14 cellular contexts compared by ENCODE assay signal in genomic region chr1:55526716-55527115, GRCh38.
DNase-seq lines count a peak whose midpoint lies in the region; ATAC-seq, FAIRE-seq and TF ChIP-seq lines count a peak whose summit lies in the region.
"Had no signal": no experiment of that assay in that cellular context is flagged by ENCODE, and none has a peak within 500 bp of the region (broad histone marks: within the 10 kb centered on the region; RNA-seq: fewer than 3 reads in every experiment).

No MANE protein-coding gene starts in this region.

- H3K18ac ChIP-seq in IMR-90 (ENCODE audit: low read depth, low read length): no peak overlapping the region

- no peak overlapping the region for H2BK5ac ChIP-seq in IMR-90 (ENCODE audit: low read depth, low read length, poor library complexity, severe bottlenecking)

- H2AK9ac ChIP-seq in IMR-90 (replicated peaks; ENCODE audit: low read depth, low read length, poor library complexity): no peak overlapping the region

- TF ChIP-seq RAD21 in IMR-90 (IDR thresholded peaks at IDR 0.05; ENCODE audit: low read length): no peak

- BruUV-seq in IMR-90 (replicated peaks; lab: Mats Ljungman, UMichigan): no TSS peak

- H2AK5ac ChIP-seq in IMR-90 (ENCODE audit: low read depth, low read length): no peak overlapping the region

- no peaks in the 10 kb centered on the region; the same call in 1 of the 2 replicates for H3K4me1 ChIP-seq in IMR-90 (ENCODE audit: control insufficient read depth, insufficient read depth, low read length)

- no peak overlapping the region for H3K4me2 ChIP-seq in IMR-90 (ENCODE audit: low read depth, low read length)
- H3K4me2 ChIP-seq: BLaER1 treated with 17β-estradiol and CSF1 and Interleukin-3, amounts not matched to agents 10 nM and 100 nM had no signal

- TF ChIP-seq POLR2A in IMR-90 (IDR thresholded peaks at IDR 0.05; ENCODE audit: low read depth, low read length): no peak

- CTCF ChIA-PET in IMR-90 (lab: Yijun Ruan, JAX): no interaction called here

- H3K9ac ChIP-seq in IMR-90 (ENCODE audit: low read depth, low read length): no peak overlapping the region
- H3K9ac ChIP-seq: BLaER1 treated with 17β-estradiol and CSF1 and Interleukin-3, amounts not matched to agents 10 nM and 100 nM had no signal

- H3K4ac ChIP-seq in IMR-90 (ENCODE audit: low read depth, low read length): no peak overlapping the region

- no peak for FAIRE-seq in GM19239 (lab: Jason Lieb, UNC)
- FAIRE-seq: H1 had no signal

- no peak overlapping the region; the same call in 1 of the 2 replicates for H4K5ac ChIP-seq in IMR-90 (ENCODE audit: low read depth, low read length)

- no CpG with 5 or more reads among the region's 3 CpGs for WGBS in IMR-90 (ENCODE audit: extremely low coverage in 2 of 2, insufficient read length in 1 of 2), 2 experiments

- no peak overlapping the region for H3K14ac ChIP-seq in IMR-90 (replicated peaks; ENCODE audit: low read depth, low read length)

- no peak overlapping the region for H3K56ac ChIP-seq in IMR-90 (ENCODE audit: extremely low read depth, insufficient read depth, low read length)

- H3K9me1 ChIP-seq in IMR-90 (ENCODE audit: insufficient read depth, low read length): peaks cover 2% of the 10 kb centered on the region; the same call in 1 of the 2 replicates

- peak overlapping the region; percentile 40; the same call in 1 of the 2 replicates for H2BK20ac ChIP-seq in IMR-90 (ENCODE audit: low read depth, low read length)

- H3K9me3 ChIP-seq in IMR-90 (ENCODE audit: control insufficient read depth, insufficient read depth, low read length): no peaks in the 10 kb centered on the region
- H3K9me3 ChIP-seq: BLaER1 treated with 17β-estradiol and CSF1 and Interleukin-3, amounts not matched to agents 10 nM and 100 nM had no signal

- H2AFZ ChIP-seq in IMR-90 (replicated peaks; ENCODE audit: low read length, poor library complexity): no peak overlapping the region

- ATAC-seq in IMR-90 (ENCODE audit: low read depth): no peak
- ATAC-seq in activated CD4-positive, CD25-positive, alpha-beta regulatory T cell treated with anti-CD3 and anti-CD28 coated beads, Interleukin-2, amount 50 U/mL, for 24 hours: no peak
- ATAC-seq: CD8-positive, alpha-beta T cell had no signal

- no peak overlapping the region for H2BK15ac ChIP-seq in IMR-90 (ENCODE audit: low read depth, low read length)

- H3K79me1 ChIP-seq in IMR-90 (ENCODE audit: low read depth in 1 of 2, low read length in 2 of 2): no peaks in the 10 kb centered on the region

- H3K36me3 ChIP-seq in IMR-90 (ENCODE audit: control insufficient read depth, insufficient read depth, low read length): no peaks in the 10 kb centered on the region
- H3K36me3 ChIP-seq: BLaER1 treated with 17β-estradiol and CSF1 and Interleukin-3, amounts not matched to agents 10 nM and 100 nM had no signal

- H3K27ac ChIP-seq in IMR-90 (ENCODE audit: insufficient read depth, low read length): no peak overlapping the region
- H3K27ac ChIP-seq: BLaER1 treated with 17β-estradiol and CSF1 and Interleukin-3, amounts not matched to agents 10 nM and 100 nM had no signal

- DNase-seq in D341Med (ENCODE audit: low spot score) (peak; percentile 68), IMR-90 (no peak), NCI-H82 treated with DMSO at 0.1 percent for 48 hours (lab: John Stamatoyannopoulos, UW; ENCODE audit: unreplicated experiment) (peak; percentile 93), retinal pigment epithelial cell (ENCODE audit: low read depth) (peak; percentile 44), GM19239 (ENCODE audit: insufficient read length, low spot score) (no peak), KBM-7 (no peak)
- DNase-seq: Calu3; CD8-positive, alpha-beta T cell; DMS79 treated with DMSO at 0.1 percent for 48 hours; GF-D8; H9 had no signal

- no peaks in the 10 kb centered on the region for H3K27me3 ChIP-seq in IMR-90 (ENCODE audit: control insufficient read depth, insufficient read depth, low read length)
- H3K27me3 ChIP-seq: BLaER1 treated with 17β-estradiol and CSF1 and Interleukin-3, amounts not matched to agents 10 nM and 100 nM had no signal

- H4K91ac ChIP-seq in IMR-90 (ENCODE audit: insufficient read depth, low read depth, low read length): no peak overlapping the region

- POLR2A ChIA-PET in IMR-90 (lab: Charles Lee; ENCODE audit: unreplicated experiment): no interaction called here

- dilution Hi-C loops in IMR-90 (cut with HindIII; ENCODE audit: low sequenced_read_pairs, unreplicated experiment): no loop called here

- intact Hi-C loops in IMR-90 (cut with micrococcal nuclease): no loop called here

- H4K20me1 ChIP-seq in IMR-90 (ENCODE audit: insufficient read depth, low read length): no peaks in the 10 kb centered on the region
- H4K20me1 ChIP-seq: BLaER1 treated with 17β-estradiol and CSF1 and Interleukin-3, amounts not matched to agents 10 nM and 100 nM had no signal

- in situ Hi-C loops in IMR-90 (cut with MboI; ENCODE audit: low sequenced_read_pairs): no loop called here
- in situ Hi-C loops in KBM-7 (cut with MboI; ENCODE audit: low pct_unique_long_range_greater_than_20kb, low sequenced_read_pairs): no loop called here

- H3K4me3 ChIP-seq in IMR-90 (ENCODE audit: insufficient read depth, low read depth, low read length) (no peak overlapping the region), retinal pigment epithelial cell (ENCODE audit: low read length) (no peak overlapping the region)
- H3K4me3 ChIP-seq: BLaER1 treated with 17β-estradiol and CSF1 and Interleukin-3, amounts not matched to agents 10 nM and 100 nM had no signal

- H3K23ac ChIP-seq in IMR-90 (ENCODE audit: low read depth, low read length): no peak overlapping the region

- no peak overlapping the region for H2BK120ac ChIP-seq in IMR-90 (ENCODE audit: low read depth, low read length)

- TF ChIP-seq CTCF in IMR-90 (conservative IDR thresholded peaks at IDR 0.05; ENCODE audit: low read depth, low read length) (no peak), retinal pigment epithelial cell (conservative IDR thresholded peaks at IDR 0.05; ENCODE audit: low read depth, low read length) (no peak)

- H4K8ac ChIP-seq in IMR-90 (ENCODE audit: low read depth in 2 of 2, low read length in 2 of 2): no peak overlapping the region

TF ChIP-seq in IMR-90, 13 proteins besides CTCF, POLR2A, EP300 and RAD21:
- no peak for TF ChIP-seq MAZ (IDR thresholded peaks at IDR 0.05; ENCODE audit: borderline replicate concordance, low read depth, low read length)
- no peak for TF ChIP-seq ELK1 (IDR thresholded peaks at IDR 0.05; ENCODE audit: borderline replicate concordance, low read depth, low read length)
- no peak for TF ChIP-seq BHLHE40 (IDR thresholded peaks at IDR 0.05; ENCODE audit: low read depth, low read length)
- no peak for TF ChIP-seq CHD1 (IDR thresholded peaks at IDR 0.05; ENCODE audit: low read depth, low read length)
- no peak for TF ChIP-seq CEBPB (IDR thresholded peaks at IDR 0.05; ENCODE audit: low read depth, low read length)
- no peak for TF ChIP-seq RFX5 (IDR thresholded peaks at IDR 0.05; ENCODE audit: low read depth, low read length)
- no peak for TF ChIP-seq MAFK (IDR thresholded peaks at IDR 0.05; ENCODE audit: low read depth, low read length)
TF ChIP-seq in IMR-90: peak in this region for 0.

Comparison
In these comparisons a context has a peak if more than half of its experiments do, and no peak if none do; other contexts are left out.
1. DNase-seq: peak in D341Med (single experiment), NCI-H82 treated with DMSO at 0.1 percent for 48 hours (single experiment) and retinal pigment epithelial cell (single experiment); none in IMR-90 (single experiment), GM19239 (single experiment) and KBM-7 (single experiment).